ENCODE assay signal across 8 cellular contexts in the genomic region with DNA sequence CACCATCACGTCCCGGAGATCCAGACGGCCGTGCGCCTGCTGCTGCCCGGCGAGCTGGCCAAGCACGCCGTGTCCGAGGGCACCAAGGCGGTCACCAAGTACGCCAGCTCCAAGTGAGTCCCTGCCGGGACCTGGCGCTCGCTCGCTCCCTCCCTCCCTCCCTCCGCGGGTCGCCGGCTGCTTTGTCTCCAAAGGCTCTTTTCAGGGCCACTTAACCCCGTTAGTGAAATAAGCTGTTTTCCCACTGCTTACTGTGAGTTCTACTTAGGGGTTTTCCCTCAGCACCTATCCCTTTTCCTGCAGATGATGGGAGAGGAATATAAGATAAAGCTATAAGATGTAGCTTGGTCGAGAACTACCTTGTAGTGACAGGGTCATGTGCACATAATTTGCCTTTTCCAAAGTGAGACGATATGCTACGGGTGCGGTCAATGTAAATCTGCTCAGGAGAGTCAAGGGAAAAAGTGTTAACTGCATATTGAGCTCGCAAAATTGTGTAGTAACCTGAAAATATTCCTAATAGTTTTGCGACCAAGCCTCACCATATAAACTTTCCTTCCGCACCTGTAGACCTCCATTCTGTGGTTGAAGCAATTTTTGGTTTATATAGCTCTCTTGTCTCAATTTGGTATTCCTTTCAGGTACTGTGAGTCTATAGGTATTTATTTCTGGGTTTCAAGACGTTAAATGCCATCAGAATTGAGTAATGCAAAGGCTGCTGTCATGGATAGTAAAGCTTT. TPM values are rescaled to one million over a fixed set of nuclear protein-coding genes. Genes with fewer than 3 reads are reported as not detected.
A peak's percentile ranks its signal among the peaks of the same experiment; 100 is the strongest.
DNase-seq lines count a peak whose midpoint lies in the region; ATAC-seq and TF ChIP-seq lines count a peak whose summit lies in the region.

No MANE protein-coding gene starts in this region.

- peak overlapping the region; percentile 58 for H3K4me3 ChIP-seq in GM12875 (ENCODE audit: low read depth, low read length)
- H3K4me3 ChIP-seq in SJSA1 = peak overlapping the region; percentile 44
- peak overlapping the region; percentile 72 for H3K4me3 ChIP-seq in osteoblast (ENCODE audit: insufficient read depth, low read length)

- H4K20me1 ChIP-seq in osteoblast (ENCODE audit: insufficient read depth, low read length) = peaks cover 15% of the 10 kb centered on the region

- H3K4me1 ChIP-seq in SJSA1 (replicated peaks) (peaks cover 21% of the 10 kb centered on the region), osteoblast (ENCODE audit: insufficient read depth, low read length) (peaks cover 17% of the 10 kb centered on the region)

- H3K9me3 ChIP-seq in SJSA1 (replicated peaks) = no peaks in the 10 kb centered on the region
- H3K9me3 ChIP-seq in osteoblast (ENCODE audit: low read depth, low read length) = no peaks in the 10 kb centered on the region

- DNase-seq in SJSA1 (ENCODE audit: low read depth in 1 of 2, low spot score in 2 of 2) (peak; percentile 8 to 17), erythroblast (lab: John Stamatoyannopoulos, UW) (peak in 1 of 2 experiments; percentile 55), osteoblast (ENCODE audit: insufficient read length, low spot score, missing footprints) (peak; percentile 11), T-helper 9 cell (no peak), GOT3 (lab: John Stamatoyannopoulos, UW) (no peak), DMS53 treated with DMSO at 0.1 percent for 48 hours (lab: John Stamatoyannopoulos, UW; ENCODE audit: unreplicated experiment) (no peak)

- H3K27ac ChIP-seq in SJSA1 (peak overlapping the region; percentile 52), osteoblast (ENCODE audit: low read depth, low read length) (peak overlapping the region; percentile 38)

- no peak overlapping the region for H2AFZ ChIP-seq in osteoblast (ENCODE audit: low read length)

- ATAC-seq in HG02610 (IDR thresholded peaks at IDR 0.05; ENCODE audit: unreplicated experiment) = no peak

- TF ChIP-seq POLR2A in erythroblast (IDR thresholded peaks at IDR 0.05; ENCODE audit: low read length) = peak; percentile 84

- no peaks in the 10 kb centered on the region for H3K27me3 ChIP-seq in SJSA1 (replicated peaks)
- no peaks in the 10 kb centered on the region for H3K27me3 ChIP-seq in osteoblast (ENCODE audit: insufficient read depth, low read length)

- H3K79me2 ChIP-seq in osteoblast (ENCODE audit: insufficient read depth, low read length) = peaks cover 48% of the 10 kb centered on the region

- TF ChIP-seq CTCF in GM12875 (IDR thresholded peaks at IDR 0.05; ENCODE audit: borderline replicate concordance, insufficient read depth, low read depth, low read length) = no peak
- no peak for TF ChIP-seq CTCF in osteoblast (IDR thresholded peaks at IDR 0.05; ENCODE audit: extremely low read depth, low read depth, low read length)

- H3K4me2 ChIP-seq in osteoblast (ENCODE audit: insufficient read depth, low read length) = peak overlapping the region; percentile 86

- H3K36me3 ChIP-seq in SJSA1 (peaks cover 25% of the 10 kb centered on the region), osteoblast (ENCODE audit: insufficient read depth, low read length) (no peaks in the 10 kb centered on the region)

RNA-seq across cellular contexts. Expression of gene BOLA1, which starts 55.9 kb away (rescaled TPM):
- 9.8 and 12.3 TPM in 2 replicates for total RNA-seq in SJSA1 (2014; rRNA removed; shearing (Covaris generic))
- total RNA-seq in osteoblast = 6.9 and 7.7 TPM in 2 replicates

Comparison
In these comparisons a context has a peak if more than half of its experiments do, and no peak if none do; other contexts are left out.
1. DNase-seq: peak in SJSA1 (2 of 2) and osteoblast (single experiment); none in T-helper 9 cell (single experiment), GOT3 (single experiment) and DMS53 treated with DMSO at 0.1 percent for 48 hours (single experiment).
2. Peak in every context shown above with its lines, with median percentiles within 50 percentile points of each other: H3K4me3 ChIP-seq.